Comparison of ENCODE assay signal across 13 cellular contexts in the genomic region with DNA sequence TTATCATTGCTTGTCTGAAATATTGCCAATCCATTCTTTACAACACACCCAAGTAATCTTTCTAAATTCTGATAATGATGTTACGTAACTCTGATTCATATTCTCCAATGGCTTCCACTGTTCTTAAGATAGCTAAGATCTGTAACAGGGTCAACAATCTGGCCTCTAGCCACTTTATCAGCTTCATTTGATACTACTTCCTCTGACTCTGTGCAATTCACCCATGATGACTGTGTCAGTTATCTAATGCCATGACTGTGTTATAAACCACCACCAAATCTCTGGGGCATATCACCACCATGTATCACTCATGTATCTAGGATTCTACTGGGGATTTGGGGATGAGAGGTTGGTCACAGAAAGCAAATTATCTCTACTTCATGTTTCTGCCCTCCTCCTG. TPM values are rescaled to one million over a fixed set of nuclear protein-coding genes. Genes with fewer than 3 reads are reported as not detected.
DNase-seq lines count a peak whose midpoint lies in the region; ATAC-seq and TF ChIP-seq lines count a peak whose summit lies in the region.
"Had no signal": no experiment of that assay in that cellular context is flagged by ENCODE, and none has a peak within 500 bp of the region (broad histone marks: within the 10 kb centered on the region; RNA-seq: fewer than 3 reads in every experiment).

No MANE protein-coding gene starts in this region.

- DNase-seq in activated naive CD8-positive, alpha-beta T cell treated with anti-CD3 and anti-CD28 coated beads, Interleukin-2, amount 50 U/mL, for 24 hours: no peak
- no peak for DNase-seq in activated naive CD8-positive, alpha-beta T cell treated with anti-CD3 and anti-CD28 coated beads for 36 hours
- DNase-seq in activated B cell treated with CpG ODN at 0.5 μM for 24 hours: no peak
- peak; percentile 92 for DNase-seq in iris pigment epithelial cell (ENCODE audit: low read depth)
- no peak for DNase-seq in upper lobe of left lung
- no peak for DNase-seq in naive thymus-derived CD8-positive, alpha-beta T cell
- DNase-seq in activated gamma-delta T cell (lab: John Stamatoyannopoulos, UW): no peak
- DNase-seq in KBM-7: no peak
- DNase-seq: activated T-cell treated with anti-CD3 and anti-CD28 coated beads, Interleukin-2, amount 50 U/mL, for 4 hours; hypothalamus; NCI-H446 had no signal

- peaks cover 3% of the 10 kb centered on the region for H3K36me3 Mint-ChIP-seq in activated naive CD8-positive, alpha-beta T cell treated with anti-CD3 and anti-CD28 coated beads, Interleukin-2, amount 50 U/mL, for 24 hours (ENCODE audit: low read depth)
- H3K36me3 Mint-ChIP-seq in activated naive CD8-positive, alpha-beta T cell treated with anti-CD3 and anti-CD28 coated beads for 36 hours: peaks cover 9% of the 10 kb centered on the region
- H3K36me3 Mint-ChIP-seq in activated B cell treated with CpG ODN at 0.5 μM for 24 hours (ENCODE audit: low read depth): peaks cover under 1% of the 10 kb centered on the region
- no peaks in the 10 kb centered on the region for H3K36me3 Mint-ChIP-seq in naive thymus-derived CD8-positive, alpha-beta T cell

- no peak overlapping the region for H3K4me3 ChIP-seq in upper lobe of left lung

- TF ChIP-seq EP300 in upper lobe of left lung (IDR thresholded peaks at IDR 0.05): no peak

- peak; percentile 61 for ATAC-seq in activated naive CD8-positive, alpha-beta T cell treated with anti-CD3 and anti-CD28 coated beads, Interleukin-2, amount 50 U/mL, for 24 hours
- peak; percentile 71 for ATAC-seq in activated B cell treated with CpG ODN at 0.5 μM for 24 hours (ENCODE audit: low read depth)
- peak; percentile 47 to 80 for ATAC-seq in upper lobe of left lung (ENCODE audit: low FRiP score in 2 of 2)
- no peak for ATAC-seq in naive thymus-derived CD8-positive, alpha-beta T cell
- ATAC-seq: activated T-cell treated with anti-CD3 and anti-CD28 coated beads, Interleukin-2, amount 50 U/mL, for 4 hours had no signal

- peaks cover 14 to 27% (median 18%) of the 10 kb centered on the region in 4 donors for H3K4me1 ChIP-seq in upper lobe of left lung

- H3K4me3 Mint-ChIP-seq in activated naive CD8-positive, alpha-beta T cell treated with anti-CD3 and anti-CD28 coated beads, Interleukin-2, amount 50 U/mL, for 24 hours: no peak overlapping the region
- H3K4me3 Mint-ChIP-seq in activated naive CD8-positive, alpha-beta T cell treated with anti-CD3 and anti-CD28 coated beads for 36 hours: no peak overlapping the region
- H3K4me3 Mint-ChIP-seq in activated B cell treated with CpG ODN at 0.5 μM for 24 hours: no peak overlapping the region
- no peak overlapping the region for H3K4me3 Mint-ChIP-seq in naive thymus-derived CD8-positive, alpha-beta T cell
- H3K4me3 Mint-ChIP-seq: activated T-cell treated with anti-CD3 and anti-CD28 coated beads, Interleukin-2, amount 50 U/mL, for 4 hours; T-helper 1 cell treated with Interleukin-12 subunit alpha and Interleukin-12 subunit beta and Interleukin-4 antibody, amounts not matched to agents 30 μg/mL and 1 μg/mL, for 36 hours had no signal

- WGBS in upper lobe of left lung, 2 donors: 48 to 54% methylated on average over 1 of the region's 1 CpG

- POLR2A ChIA-PET in activated B cell treated with CpG ODN at 0.5 μM for 24 hours (lab: Charles Lee): interaction anchor here (1.1 kb wide), 1 partner anchor 13 kb away, joined by 3 read pairs; no protein-coding TSS in a partner anchor
- POLR2A ChIA-PET in naive thymus-derived CD8-positive, alpha-beta T cell (lab: Charles Lee): no interaction called here

- no peaks in the 10 kb centered on the region for H3K27me3 ChIP-seq in upper lobe of left lung

- H3K9me3 Mint-ChIP-seq in activated naive CD8-positive, alpha-beta T cell treated with anti-CD3 and anti-CD28 coated beads, Interleukin-2, amount 50 U/mL, for 24 hours: peaks cover 8% of the 10 kb centered on the region
- H3K9me3 Mint-ChIP-seq in activated naive CD8-positive, alpha-beta T cell treated with anti-CD3 and anti-CD28 coated beads for 36 hours: peaks cover 5% of the 10 kb centered on the region
- no peaks in the 10 kb centered on the region for H3K9me3 Mint-ChIP-seq in activated B cell treated with CpG ODN at 0.5 μM for 24 hours
- no peaks in the 10 kb centered on the region for H3K9me3 Mint-ChIP-seq in naive thymus-derived CD8-positive, alpha-beta T cell
- H3K9me3 Mint-ChIP-seq: activated T-cell treated with anti-CD3 and anti-CD28 coated beads, Interleukin-2, amount 50 U/mL, for 4 hours had no signal

- no peaks in the 10 kb centered on the region for H3K36me3 ChIP-seq in upper lobe of left lung

- CTCF ChIA-PET in activated B cell treated with CpG ODN at 0.5 μM for 24 hours (lab: Charles Lee): no interaction called here

- no peak for TF ChIP-seq CTCF in activated B cell treated with CpG ODN at 0.5 μM for 24 hours (IDR thresholded peaks at IDR 0.05)
- TF ChIP-seq CTCF in upper lobe of left lung (IDR thresholded peaks at IDR 0.05): no peak

- intact Hi-C loops in activated B cell treated with CpG ODN at 0.5 μM for 24 hours (cut with micrococcal nuclease): loop anchor here (2.0 kb wide), 2 partner anchors 14 to 88 kb away; no protein-coding TSS in a partner anchor

- no peaks in the 10 kb centered on the region for H3K9me3 ChIP-seq in upper lobe of left lung

- in situ Hi-C loops in KBM-7 (cut with MboI; ENCODE audit: low pct_unique_long_range_greater_than_20kb, low sequenced_read_pairs): no loop called here

- H3K27me3 Mint-ChIP-seq in activated naive CD8-positive, alpha-beta T cell treated with anti-CD3 and anti-CD28 coated beads, Interleukin-2, amount 50 U/mL, for 24 hours: no peaks in the 10 kb centered on the region
- H3K27me3 Mint-ChIP-seq in activated naive CD8-positive, alpha-beta T cell treated with anti-CD3 and anti-CD28 coated beads for 36 hours: no peaks in the 10 kb centered on the region
- no peaks in the 10 kb centered on the region for H3K27me3 Mint-ChIP-seq in activated B cell treated with CpG ODN at 0.5 μM for 24 hours
- H3K27me3 Mint-ChIP-seq in naive thymus-derived CD8-positive, alpha-beta T cell: no peaks in the 10 kb centered on the region

- no peak overlapping the region for H3K27ac ChIP-seq in upper lobe of left lung
- H3K27ac ChIP-seq: 22Rv1 had no signal

- peaks cover 43% of the 10 kb centered on the region for H3K4me1 Mint-ChIP-seq in activated naive CD8-positive, alpha-beta T cell treated with anti-CD3 and anti-CD28 coated beads, Interleukin-2, amount 50 U/mL, for 24 hours
- H3K4me1 Mint-ChIP-seq in activated naive CD8-positive, alpha-beta T cell treated with anti-CD3 and anti-CD28 coated beads for 36 hours: peaks cover 27% of the 10 kb centered on the region
- H3K4me1 Mint-ChIP-seq in activated B cell treated with CpG ODN at 0.5 μM for 24 hours: peaks cover 56% of the 10 kb centered on the region
- H3K4me1 Mint-ChIP-seq in naive thymus-derived CD8-positive, alpha-beta T cell: peaks cover 7 to 35% (median 11%) of the 10 kb centered on the region in 4 donors

- H3K27ac Mint-ChIP-seq in activated naive CD8-positive, alpha-beta T cell treated with anti-CD3 and anti-CD28 coated beads, Interleukin-2, amount 50 U/mL, for 24 hours: no peak overlapping the region
- no peak overlapping the region for H3K27ac Mint-ChIP-seq in activated naive CD8-positive, alpha-beta T cell treated with anti-CD3 and anti-CD28 coated beads for 36 hours
- no peak overlapping the region for H3K27ac Mint-ChIP-seq in activated B cell treated with CpG ODN at 0.5 μM for 24 hours
- no peak overlapping the region for H3K27ac Mint-ChIP-seq in naive thymus-derived CD8-positive, alpha-beta T cell
- H3K27ac Mint-ChIP-seq: T-helper 1 cell treated with Interleukin-12 subunit alpha and Interleukin-12 subunit beta and Interleukin-4 antibody, amounts not matched to agents 30 μg/mL and 1 μg/mL, for 36 hours had no signal

- TF ChIP-seq POLR2A in upper lobe of left lung (IDR thresholded peaks at IDR 0.05): no peak

RNA-seq across cellular contexts. Expression of gene CD200, which starts 44.0 kb away (rescaled TPM):
- 10 to 100 TPM; 32.7 to 33.6 TPM for total RNA-seq in activated naive CD8-positive, alpha-beta T cell treated with anti-CD3 and anti-CD28 coated beads for 36 hours
- total RNA-seq in activated B cell treated with CpG ODN at 0.5 μM for 24 hours (19.0 and 19.4 TPM in 2 replicates), upper lobe of left lung (1 to 10 TPM; 2.4 to 9.9 (median 4.5) TPM)
- 1 to 10 TPM; 1.7 to 1.8 TPM for total RNA-seq in naive thymus-derived CD8-positive, alpha-beta T cell
- 1 to 10 TPM in 1 of 3 donors, under 1 TPM in 2; 0.76 to 1.1 (median 0.79) TPM for polyA plus RNA-seq in naive thymus-derived CD8-positive, alpha-beta T cell

Comparison
In these comparisons a context has a peak if more than half of its experiments do, and no peak if none do; other contexts are left out.
1. ATAC-seq: peak in activated naive CD8-positive, alpha-beta T cell treated with anti-CD3 and anti-CD28 coated beads, Interleukin-2, amount 50 U/mL, for 24 hours (single experiment), activated B cell treated with CpG ODN at 0.5 μM for 24 hours (single experiment) and upper lobe of left lung (2 of 2); none in naive thymus-derived CD8-positive, alpha-beta T cell (0 of 2).